In the genomic region with DNA sequence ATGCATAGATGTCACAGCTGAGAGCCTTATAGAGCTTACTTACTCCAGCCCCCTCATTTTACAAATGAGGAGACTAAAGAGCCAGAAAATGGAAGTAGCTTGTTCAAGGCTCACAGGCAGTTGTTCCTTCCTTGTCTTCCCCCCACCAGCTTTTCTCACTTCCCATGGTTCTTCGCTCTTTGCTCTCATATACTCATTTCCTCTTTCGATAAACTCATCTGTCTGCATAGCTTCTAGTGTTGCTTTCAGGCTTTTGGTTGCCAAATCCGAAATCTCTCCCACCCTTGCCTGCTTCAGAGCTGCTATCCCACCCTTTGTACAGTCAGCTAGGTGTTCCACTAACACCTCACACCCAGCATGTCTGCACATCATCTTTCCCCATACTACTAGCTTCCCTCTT, we compare ENCODE assay signal across 8 cellular contexts. TPM values are rescaled to one million over a fixed set of nuclear protein-coding genes. Genes with fewer than 3 reads are reported as not detected.
A peak's percentile ranks its signal among the peaks of the same experiment; 100 is the strongest.
DNase-seq lines count a peak whose midpoint lies in the region; ATAC-seq and TF ChIP-seq lines count a peak whose summit lies in the region.

No MANE protein-coding gene starts in this region.

- DNase-seq in Peyer's patch, result peak in 1 of 3 donors; percentile 44
- peak in 7 of 9 donors; percentile 8 to 40 (median 20) for DNase-seq in naive thymus-derived CD4-positive, alpha-beta T cell
- no peak for DNase-seq in NCI-H2196 (lab: John Stamatoyannopoulos, UW; ENCODE audit: unreplicated experiment)
- DNase-seq in A673 (ENCODE audit: low spot score), result no peak
- DNase-seq in mesenteric fat pad (ENCODE audit: low spot score), result no peak

- peaks cover 0 to 13% (median 0%) of the 10 kb centered on the region in 5 donors for H3K36me3 Mint-ChIP-seq in naive thymus-derived CD4-positive, alpha-beta T cell

- no peaks in the 10 kb centered on the region for H3K27me3 Mint-ChIP-seq in naive thymus-derived CD4-positive, alpha-beta T cell

- BruUV-seq in A673 (replicated peaks; lab: Mats Ljungman, UMichigan), result no TSS peak

- H3K27ac Mint-ChIP-seq in naive thymus-derived CD4-positive, alpha-beta T cell, result peak overlapping the region; percentile 80 to 94 (median 89)

- peak overlapping the region; percentile 25 to 41 (median 38) for H3K4me3 ChIP-seq in Peyer's patch
- peak overlapping the region; percentile 62 for H3K4me3 ChIP-seq in naive thymus-derived CD4-positive, alpha-beta T cell (ENCODE audit: low read length)
- H3K4me3 ChIP-seq in A673 (ENCODE audit: low read depth, low read length, poor library complexity, severe bottlenecking), result no peak overlapping the region

- CTCF ChIA-PET in naive thymus-derived CD4-positive, alpha-beta T cell (lab: Charles Lee), result interaction anchor here (1.3 kb wide), 1 partner anchor 18 kb away, joined by 3 read pairs; no protein-coding TSS in a partner anchor
- CTCF ChIA-PET in A673 (lab: Charles Lee), result no interaction called here

- TF ChIP-seq POLR2A in Peyer's patch (IDR thresholded peaks at IDR 0.05), result no peak

- intact Hi-C loops in naive thymus-derived CD4-positive, alpha-beta T cell (cut with micrococcal nuclease), result loop anchor here in 1 of 2 donors (5.0 kb wide), 1 partner anchor 169 kb away; a partner anchor contains a TSS
- intact Hi-C loops in A673 (cut with micrococcal nuclease; ENCODE audit: unreplicated experiment), result no loop called here

- H3K36me3 ChIP-seq in Peyer's patch (no peaks in the 10 kb centered on the region), A673 (ENCODE audit: insufficient read depth, low read length, poor library complexity, severe bottlenecking) (no peaks in the 10 kb centered on the region)
- H3K36me3 ChIP-seq in naive thymus-derived CD4-positive, alpha-beta T cell (ENCODE audit: control insufficient read depth in 2 of 3, insufficient read depth in 3 of 3, low read length in 3 of 3), result no peaks in the 10 kb centered on the region

- H3K4me1 ChIP-seq in Peyer's patch, result no peaks in the 10 kb centered on the region
- H3K4me1 ChIP-seq in naive thymus-derived CD4-positive, alpha-beta T cell (ENCODE audit: control insufficient read depth in 2 of 2, insufficient read depth in 2 of 2, low read length in 2 of 2), result peaks cover 0 to 4% of the 10 kb centered on the region in 2 donors
- no peaks in the 10 kb centered on the region for H3K4me1 ChIP-seq in A673 (ENCODE audit: insufficient read depth, low read length, poor library complexity, severe bottlenecking)

- peaks cover 18 to 35% (median 25%) of the 10 kb centered on the region in 7 donors for H3K4me1 Mint-ChIP-seq in naive thymus-derived CD4-positive, alpha-beta T cell

- no peaks in the 10 kb centered on the region for H3K9me3 Mint-ChIP-seq in naive thymus-derived CD4-positive, alpha-beta T cell

- H3K27me3 ChIP-seq in Peyer's patch (no peaks in the 10 kb centered on the region), A673 (replicated peaks; ENCODE audit: insufficient read depth, low read depth, low read length, poor library complexity) (no peaks in the 10 kb centered on the region)
- no peaks in the 10 kb centered on the region for H3K27me3 ChIP-seq in naive thymus-derived CD4-positive, alpha-beta T cell (ENCODE audit: control insufficient read depth in 2 of 2, insufficient read depth in 2 of 2, low read length in 2 of 2)

- TF ChIP-seq CTCF in Peyer's patch (IDR thresholded peaks at IDR 0.05) (no peak), A673 (conservative IDR thresholded peaks at IDR 0.05; ENCODE audit: low read depth, low read length) (no peak)

- H3K4me3 Mint-ChIP-seq in naive thymus-derived CD4-positive, alpha-beta T cell, result peak overlapping the region; percentile 79 to 94 (median 90)

- H3K27ac ChIP-seq in Peyer's patch, result peak overlapping the region in 3 of 4 donors; percentile 43 to 59 (median 46)
- H3K27ac ChIP-seq in naive thymus-derived CD4-positive, alpha-beta T cell (ENCODE audit: low read depth, low read length), result peak overlapping the region; percentile 50
- H3K27ac ChIP-seq in A673 (ENCODE audit: low read depth, low read length, poor library complexity, severe bottlenecking), result no peak overlapping the region

- ATAC-seq in GM18858 (IDR thresholded peaks at IDR 0.05; ENCODE audit: unreplicated experiment) (peak; percentile 85), HG02759 (IDR thresholded peaks at IDR 0.05; ENCODE audit: unreplicated experiment) (peak; percentile 72), GM21367 (IDR thresholded peaks at IDR 0.05; ENCODE audit: unreplicated experiment) (no peak)
- ATAC-seq in naive thymus-derived CD4-positive, alpha-beta T cell, result peak; percentile 69

- POLR2A ChIA-PET in naive thymus-derived CD4-positive, alpha-beta T cell (lab: Charles Lee), result interaction anchor here (0.9 to 3.9 kb wide), 7 partner anchors 13 to 168 kb away, joined by 3 to 50 read pairs (median 5); a partner anchor contains a TSS
- POLR2A ChIA-PET in A673 (lab: Charles Lee; ENCODE audit: low non-redundant PET), result no interaction called here

- H3K9me3 ChIP-seq in Peyer's patch (no peaks in the 10 kb centered on the region), A673 (ENCODE audit: low read depth, low read length, poor library complexity, severe bottlenecking) (no peaks in the 10 kb centered on the region)
- no peaks in the 10 kb centered on the region for H3K9me3 ChIP-seq in naive thymus-derived CD4-positive, alpha-beta T cell (ENCODE audit: control insufficient read depth in 2 of 3, low read length in 3 of 3)

RNA-seq across cellular contexts. Expression of a gene that starts 25.0 kb away (rescaled TPM):
- 10 to 100 TPM in 3 of 4 donors, 1 to 10 TPM in 1; 2.5 to 98.4 (median 65.5) TPM for total RNA-seq in Peyer's patch
- not detected for total RNA-seq in naive thymus-derived CD4-positive, alpha-beta T cell
- not detected for polyA plus RNA-seq in naive thymus-derived CD4-positive, alpha-beta T cell
- not detected in 2 replicates for total RNA-seq in A673 (2021)
- not detected for total RNA-seq in mesenteric fat pad

RNA-seq across cellular contexts. Expression of a gene that starts 53.4 kb away (rescaled TPM):
- total RNA-seq in Peyer's patch (1 to 10 TPM in 2 of 4 donors, not detected in 2; 1.1 to 1.6 TPM), A673 (2021) (1.2 and 1.7 TPM in 2 replicates), mesenteric fat pad (0.48 TPM)
- total RNA-seq in naive thymus-derived CD4-positive, alpha-beta T cell, result 1 to 10 TPM; 2.3 to 4.6 (median 3.0) TPM
- under 1 TPM; 0.09 to 0.24 TPM for polyA plus RNA-seq in naive thymus-derived CD4-positive, alpha-beta T cell

RNA-seq across cellular contexts. Expression of a gene that starts 55.9 kb away (rescaled TPM):
- total RNA-seq in Peyer's patch (10 to 100 TPM; 10.3 to 17.3 (median 15.5) TPM), A673 (2021) (47.6 and 52.7 TPM in 2 replicates), mesenteric fat pad (11.8 TPM)
- 10 to 100 TPM; 21.2 to 34.1 (median 21.6) TPM for total RNA-seq in naive thymus-derived CD4-positive, alpha-beta T cell
- polyA plus RNA-seq in naive thymus-derived CD4-positive, alpha-beta T cell, result 1 to 10 TPM; 6.7 to 7.8 TPM

Comparison
In these comparisons a context has a peak if more than half of its experiments do, and no peak if none do; other contexts are left out.
1. DNase-seq: peak in naive thymus-derived CD4-positive, alpha-beta T cell (7 of 9); none in NCI-H2196 (single experiment), A673 (single experiment) and mesenteric fat pad (single experiment).